In genomic region chr6:37917568-37917967, GRCh38 we compare ENCODE assay signal across 18 cellular contexts.
DNase-seq lines count a peak whose midpoint lies in the region; ATAC-seq and TF ChIP-seq lines count a peak whose summit lies in the region.
"Had no signal": no experiment of that assay in that cellular context is flagged by ENCODE, and none has a peak within 500 bp of the region (broad histone marks: within the 10 kb centered on the region; RNA-seq: fewer than 3 reads in every experiment).

No MANE protein-coding gene starts in this region.

- H3F3A ChIP-seq in GM23338 (replicated peaks; ENCODE audit: low read depth) (no peaks in the 10 kb centered on the region), smooth muscle cell (ENCODE audit: low read depth) (no peaks in the 10 kb centered on the region)

- H3K27ac ChIP-seq in GM23338 (ENCODE audit: low read depth) (peak overlapping the region; percentile 29; the same call in 1 of the 2 replicates), SK-N-MC (peak overlapping the region; percentile 29; the same call in 1 of the 2 replicates), smooth muscle cell (ENCODE audit: low read depth) (peak overlapping the region; percentile 62), upper lobe of right lung (no peak overlapping the region)

- no peak for ATAC-seq in GM23338
- peak; percentile 77 for ATAC-seq in mucosa of descending colon
- no peak for ATAC-seq in upper lobe of right lung
- ATAC-seq: GM12878 had no signal

- peaks cover 3% of the 10 kb centered on the region; the same call in 1 of the 3 replicates for H3K36me3 Mint-ChIP-seq in GM23338 (ENCODE audit: low read depth)

- peaks cover 20% of the 10 kb centered on the region for H3K4me1 ChIP-seq in GM23338 (ENCODE audit: insufficient read depth)
- H3K4me1 ChIP-seq in mucosa of descending colon (ENCODE audit: low read depth), result peaks cover 7% of the 10 kb centered on the region
- peaks cover 5% of the 10 kb centered on the region for H3K4me1 ChIP-seq in smooth muscle cell (ENCODE audit: low read depth)
- H3K4me1 ChIP-seq in upper lobe of right lung, result peaks cover 8% of the 10 kb centered on the region

- H3K4me3 Mint-ChIP-seq in GM23338, result no peak overlapping the region
- H3K4me3 Mint-ChIP-seq: CD4-positive, alpha-beta memory T cell had no signal

- no peaks in the 10 kb centered on the region for H3K9me3 ChIP-seq in SK-N-MC (ENCODE audit: low read depth, low read length)
- H3K9me3 ChIP-seq in mucosa of descending colon, result no peaks in the 10 kb centered on the region
- H3K9me3 ChIP-seq in smooth muscle cell (replicated peaks; ENCODE audit: low read depth), result no peaks in the 10 kb centered on the region
- H3K9me3 ChIP-seq in upper lobe of right lung, result no peaks in the 10 kb centered on the region
- H3K9me3 ChIP-seq: Caco-2, HAP-1 had no signal

- H2AFZ ChIP-seq in GM23338 (no peak overlapping the region), smooth muscle cell (ENCODE audit: low read depth) (no peak overlapping the region)

- no peaks in the 10 kb centered on the region for H3K36me3 ChIP-seq in GM23338 (ENCODE audit: insufficient read depth)
- peaks cover 8% of the 10 kb centered on the region; the same call in 1 of the 2 replicates for H3K36me3 ChIP-seq in SK-N-MC (ENCODE audit: insufficient read depth, low read length)
- no peaks in the 10 kb centered on the region for H3K36me3 ChIP-seq in mucosa of descending colon (ENCODE audit: low read depth)
- H3K36me3 ChIP-seq in smooth muscle cell (ENCODE audit: low read depth), result no peaks in the 10 kb centered on the region
- no peaks in the 10 kb centered on the region for H3K36me3 ChIP-seq in upper lobe of right lung
- H3K36me3 ChIP-seq: HAP-1 had no signal

- H3K27me3 Mint-ChIP-seq in GM23338 (ENCODE audit: insufficient read depth, low read depth, poor library complexity), result peaks cover 4% of the 10 kb centered on the region
- H3K27me3 Mint-ChIP-seq: CD4-positive, alpha-beta memory T cell had no signal

- peaks cover 72% of the 10 kb centered on the region for H3K79me2 ChIP-seq in GM23338 (replicated peaks; ENCODE audit: insufficient read depth)
- H3K79me2 ChIP-seq in smooth muscle cell (ENCODE audit: low read depth), result peaks cover 100% of the 10 kb centered on the region

- no peak overlapping the region for H3K4me3 ChIP-seq in GM23338
- no peak overlapping the region for H3K4me3 ChIP-seq in SK-N-MC
- H3K4me3 ChIP-seq in mucosa of descending colon, result no peak overlapping the region
- H3K4me3 ChIP-seq in smooth muscle cell, result no peak overlapping the region
- no peak overlapping the region for H3K4me3 ChIP-seq in upper lobe of right lung
- H3K4me3 ChIP-seq: GM12878, HAP-1 had no signal

- peaks cover 23% of the 10 kb centered on the region for H3K4me1 Mint-ChIP-seq in GM23338

- TF ChIP-seq CTCF in GM23338 (conservative IDR thresholded peaks at IDR 0.05; ENCODE audit: low read depth in 2 of 2) (no peak), mucosa of descending colon (IDR thresholded peaks at IDR 0.05) (no peak), smooth muscle cell (IDR thresholded peaks at IDR 0.05; ENCODE audit: borderline replicate concordance, insufficient read depth, poor library complexity, severe bottlenecking) (no peak), upper lobe of right lung (IDR thresholded peaks at IDR 0.05) (no peak)

- DNase-seq in GM23338 (ENCODE audit: low spot score), result no peak
- no peak for DNase-seq in SK-N-MC (ENCODE audit: low read depth, low spot score)
- DNase-seq in mucosa of descending colon, result no peak
- no peak for DNase-seq in smooth muscle cell (lab: John Stamatoyannopoulos, UW; ENCODE audit: unreplicated experiment)
- DNase-seq in NCI-H345 (lab: John Stamatoyannopoulos, UW), result no peak
- DNase-seq in COLO668 (lab: John Stamatoyannopoulos, UW; ENCODE audit: unreplicated experiment), result no peak
- no peak for DNase-seq in SK-N-DZ (ENCODE audit: low spot score)
- no peak for DNase-seq in upper lobe of right lung
- DNase-seq: C1 segment of cervical spinal cord; Caco-2; CD4-positive, alpha-beta memory T cell; DMS 273 treated with DMSO at 0.1 percent for 48 hours; DMS79; EL; GDM1; GOT3 had no signal

- H3K4me2 ChIP-seq in GM23338 (no peak overlapping the region), smooth muscle cell (no peak overlapping the region)

- WGBS in smooth muscle cell (ENCODE audit: low lambda C conversion rate), result 98% methylated on average over 2 of the region's 2 CpGs

- H3K27ac Mint-ChIP-seq in GM23338, result no peak overlapping the region; the same call in 1 of the 2 replicates
- H3K27ac Mint-ChIP-seq: CD4-positive, alpha-beta memory T cell had no signal

- peaks cover 4% of the 10 kb centered on the region; the same call in 1 of the 2 replicates for H4K20me1 ChIP-seq in GM23338 (replicated peaks; ENCODE audit: insufficient read depth)
- peaks cover 99% of the 10 kb centered on the region for H4K20me1 ChIP-seq in smooth muscle cell (ENCODE audit: low read depth)

- H3K9ac ChIP-seq in SK-N-MC (ENCODE audit: insufficient read length) (no peak overlapping the region), smooth muscle cell (ENCODE audit: low read depth) (no peak overlapping the region)

- intact Hi-C loops in mucosa of descending colon (cut with DNase I, micrococcal nuclease), result no loop called here
- intact Hi-C loops in upper lobe of right lung (cut with DNase I), result no loop called here

- H3K27me3 ChIP-seq in GM23338 (ENCODE audit: insufficient read depth) (no peaks in the 10 kb centered on the region), smooth muscle cell (ENCODE audit: low read depth) (no peaks in the 10 kb centered on the region), upper lobe of right lung (no peaks in the 10 kb centered on the region)

- H3K9me2 ChIP-seq in GM23338 (ENCODE audit: insufficient read depth), result no peaks in the 10 kb centered on the region

- H3K9me3 Mint-ChIP-seq in GM23338, result no peaks in the 10 kb centered on the region; the same call in 2 of the 3 replicates
- H3K9me3 Mint-ChIP-seq: CD4-positive, alpha-beta memory T cell had no signal

TF ChIP-seq in GM23338, 12 proteins besides CTCF, POLR2A, EP300 and RAD21:
- TF ChIP-seq ZNF331 (CRISPR knock-in tag; IDR thresholded peaks at IDR 0.05; ENCODE audit: low read depth), result no peak
- no peak for TF ChIP-seq EZH2phosphoT487 (IDR thresholded peaks at IDR 0.05; ENCODE audit: unreplicated experiment)
- no peak for TF ChIP-seq NANOG (IDR thresholded peaks at IDR 0.05; ENCODE audit: borderline replicate concordance)
TF ChIP-seq in GM23338: peak in this region for 0.
